Comparison of ENCODE assay signal across 9 cellular contexts in the genomic region with DNA sequence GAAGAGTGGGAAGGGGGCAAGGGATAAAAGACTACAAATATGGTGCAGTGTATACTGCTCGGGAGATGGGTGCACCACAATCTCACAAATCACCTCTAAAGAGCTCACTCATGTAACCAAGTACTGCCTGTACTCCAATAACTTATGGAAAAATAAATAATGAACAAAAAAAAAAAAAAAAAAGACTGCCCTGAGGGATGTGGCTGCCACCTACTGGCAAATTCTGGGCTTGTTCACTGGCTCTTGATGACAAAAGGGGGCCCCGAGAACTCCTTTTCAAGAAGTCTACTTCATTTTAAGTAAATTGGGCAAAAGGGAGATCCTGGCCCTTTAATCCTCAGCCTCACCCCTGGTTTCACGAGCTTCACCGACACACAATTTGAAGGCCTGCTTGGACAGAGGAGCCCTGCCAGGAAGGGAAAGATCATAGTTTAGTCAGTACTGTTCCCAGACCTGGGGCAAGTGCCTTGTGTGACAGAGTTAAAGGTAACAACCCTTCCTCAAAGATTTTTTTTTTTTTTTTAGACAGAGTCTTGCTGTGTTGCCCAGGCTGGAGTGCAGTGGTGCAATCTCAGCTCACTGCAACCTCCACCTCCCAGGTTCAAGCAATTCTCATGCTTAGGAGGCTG. TPM values are rescaled to one million over a fixed set of nuclear protein-coding genes. Genes with fewer than 3 reads are reported as not detected.
DNase-seq lines count a peak whose midpoint lies in the region; FAIRE-seq and TF ChIP-seq lines count a peak whose summit lies in the region.
"Had no signal": no experiment of that assay in that cellular context is flagged by ENCODE, and none has a peak within 500 bp of the region (broad histone marks: within the 10 kb centered on the region; RNA-seq: fewer than 3 reads in every experiment).

No MANE protein-coding gene starts in this region.

- H3K27ac Mint-ChIP-seq in T-helper 2 cell treated with Interferon-gamma antibody and Interleukin-4, amounts not matched to agents 5 μg/mL and 100 μg/mL, for 36 hours: no peak overlapping the region

- peaks cover 65% of the 10 kb centered on the region for H3K36me3 Mint-ChIP-seq in T-helper 2 cell treated with Interferon-gamma antibody and Interleukin-4, amounts not matched to agents 5 μg/mL and 100 μg/mL, for 36 hours (ENCODE audit: low read depth)

- no peaks in the 10 kb centered on the region for H3F3A ChIP-seq in Loucy (ENCODE audit: low read depth)

- H3K27me3 ChIP-seq in Loucy (ENCODE audit: insufficient read depth, low read length, poor library complexity, severe bottlenecking) (no peaks in the 10 kb centered on the region), bronchial epithelial cell (ENCODE audit: control insufficient read depth, insufficient read depth, low read length) (no peaks in the 10 kb centered on the region)

- no peaks in the 10 kb centered on the region for H3K79me2 ChIP-seq in Loucy (ENCODE audit: insufficient read depth, low read length)

- FAIRE-seq in bronchial epithelial cell (lab: Jason Lieb, UNC): no peak

- H3K36me3 ChIP-seq in Loucy (ENCODE audit: insufficient read depth, low read length) (peaks cover 11% of the 10 kb centered on the region; the same call in 1 of the 2 replicates), bronchial epithelial cell (ENCODE audit: control insufficient read depth, insufficient read depth, low read length) (peaks cover 3% of the 10 kb centered on the region)

- TF ChIP-seq CTCF in Loucy (conservative IDR thresholded peaks at IDR 0.05; ENCODE audit: low read length): peak; percentile 65
- peak; percentile 30 for TF ChIP-seq CTCF in bronchial epithelial cell (IDR thresholded peaks at IDR 0.05; ENCODE audit: insufficient read depth, low read length, severe bottlenecking)
- TF ChIP-seq CTCF in retinal pigment epithelial cell (conservative IDR thresholded peaks at IDR 0.05; ENCODE audit: low read depth, low read length): peak; percentile 62

- peaks cover 13% of the 10 kb centered on the region for H3K4me1 ChIP-seq in Loucy (ENCODE audit: insufficient read depth, low read length, poor library complexity, severe bottlenecking)

- no peak overlapping the region for H3K4me2 ChIP-seq in Loucy (ENCODE audit: low read depth, low read length, poor library complexity, severe bottlenecking)

- H3K9me3 Mint-ChIP-seq in T-helper 2 cell treated with Interferon-gamma antibody and Interleukin-4, amounts not matched to agents 5 μg/mL and 100 μg/mL, for 36 hours: no peaks in the 10 kb centered on the region
- H3K9me3 Mint-ChIP-seq: CD4-positive, CD25-positive, alpha-beta regulatory T cell had no signal

- DNase-seq in NCI-H2196 (lab: John Stamatoyannopoulos, UW; ENCODE audit: unreplicated experiment) (peak; percentile 21), NCI-H2196 treated with DMSO at 0.1 percent for 48 hours (lab: John Stamatoyannopoulos, UW; ENCODE audit: unreplicated experiment) (no peak), bronchial epithelial cell (ENCODE audit: low read depth) (peak; percentile 29), retinal pigment epithelial cell (ENCODE audit: low read depth) (no peak), T1000 (lab: John Stamatoyannopoulos, UW) (no peak), epidermal melanocyte (ENCODE audit: insufficient read length, low spot score) (no peak)
- no peak for DNase-seq in T-helper 2 cell treated with Interferon-gamma antibody and Interleukin-4, amounts not matched to agents 5 μg/mL and 100 μg/mL, for 36 hours (ENCODE audit: low spot score)

- H3K9me3 ChIP-seq in Loucy (ENCODE audit: insufficient read depth, low read depth, low read length): no peaks in the 10 kb centered on the region

- no peak overlapping the region for H3K9ac ChIP-seq in Loucy (ENCODE audit: low read depth, low read length, poor library complexity, severe bottlenecking)

- no peaks in the 10 kb centered on the region for H3K9me2 ChIP-seq in Loucy (replicated peaks; ENCODE audit: low read depth, low read length)

- H3K27me3 Mint-ChIP-seq in T-helper 2 cell treated with Interferon-gamma antibody and Interleukin-4, amounts not matched to agents 5 μg/mL and 100 μg/mL, for 36 hours (ENCODE audit: low read depth): no peaks in the 10 kb centered on the region
- H3K27me3 Mint-ChIP-seq: CD4-positive, CD25-positive, alpha-beta regulatory T cell had no signal

- H2AFZ ChIP-seq in Loucy (ENCODE audit: low read length): no peak overlapping the region

- no peaks in the 10 kb centered on the region for H4K20me1 ChIP-seq in Loucy (ENCODE audit: insufficient read depth, low read length, poor library complexity, severe bottlenecking)

- peaks cover 17% of the 10 kb centered on the region for H3K4me1 Mint-ChIP-seq in T-helper 2 cell treated with Interferon-gamma antibody and Interleukin-4, amounts not matched to agents 5 μg/mL and 100 μg/mL, for 36 hours (ENCODE audit: low read depth)

- no peak overlapping the region for H3K4me3 ChIP-seq in Loucy (ENCODE audit: low read length, poor library complexity, severe bottlenecking)
- no peak overlapping the region for H3K4me3 ChIP-seq in bronchial epithelial cell (ENCODE audit: low read depth, low read length)
- H3K4me3 ChIP-seq in retinal pigment epithelial cell (ENCODE audit: low read length): no peak overlapping the region

- no peak overlapping the region for H3K4me3 Mint-ChIP-seq in T-helper 2 cell treated with Interferon-gamma antibody and Interleukin-4, amounts not matched to agents 5 μg/mL and 100 μg/mL, for 36 hours
- H3K4me3 Mint-ChIP-seq: CD4-positive, CD25-positive, alpha-beta regulatory T cell had no signal

RNA-seq across cellular contexts. Expression of a gene that starts 26.1 kb away (rescaled TPM):
- 0.26 and 0.51 TPM in 2 replicates for total RNA-seq in bronchial epithelial cell

RNA-seq across cellular contexts. Expression of a gene that starts 47.5 kb away (rescaled TPM):
- 357 and 413 TPM in 2 replicates for total RNA-seq in bronchial epithelial cell

Comparison
In these comparisons a context has a peak if more than half of its experiments do, and no peak if none do; other contexts are left out.
1. DNase-seq: peak in NCI-H2196 (single experiment) and bronchial epithelial cell (single experiment); none in NCI-H2196 treated with DMSO at 0.1 percent for 48 hours (single experiment), retinal pigment epithelial cell (single experiment), T1000 (single experiment), T-helper 2 cell treated with Interferon-gamma antibody and Interleukin-4, amounts not matched to agents 5 μg/mL and 100 μg/mL, for 36 hours (single experiment) and epidermal melanocyte (single experiment).
2. Peak in every context shown above with its lines, with median percentiles within 50 percentile points of each other: CTCF ChIP-seq.